ENCODE assay signal across 8 cellular contexts in the genomic region with DNA sequence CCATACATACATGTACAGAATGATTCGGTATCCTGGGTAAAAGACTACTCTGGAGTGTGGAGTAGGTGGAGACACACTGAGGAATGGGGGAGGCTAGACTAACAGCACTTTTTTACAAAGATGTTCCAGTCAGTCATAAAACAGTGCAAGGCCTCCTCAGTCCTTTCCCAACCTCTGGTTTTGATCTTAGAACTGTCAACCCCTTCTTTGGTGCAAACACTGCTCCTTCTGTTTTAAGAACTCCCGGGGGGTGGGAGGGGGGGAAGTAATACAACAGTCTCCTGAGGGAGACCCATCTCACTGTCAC. TPM values are rescaled to one million over a fixed set of nuclear protein-coding genes. Genes with fewer than 3 reads are reported as not detected.
A peak's percentile ranks its signal among the peaks of the same experiment; 100 is the strongest.
DNase-seq lines count a peak whose midpoint lies in the region; ATAC-seq and TF ChIP-seq lines count a peak whose summit lies in the region.

No MANE protein-coding gene starts in this region.

- peaks cover 14 to 48% (median 28%) of the 10 kb centered on the region in 7 donors for H3K4me1 Mint-ChIP-seq in naive thymus-derived CD4-positive, alpha-beta T cell

- H3K36me3 Mint-ChIP-seq in naive thymus-derived CD4-positive, alpha-beta T cell: peaks cover 0 to 13% (median 0%) of the 10 kb centered on the region in 5 donors

- H3K27me3 Mint-ChIP-seq in naive thymus-derived CD4-positive, alpha-beta T cell: peaks cover 0 to 2% (median 0%) of the 10 kb centered on the region in 5 donors

- POLR2A ChIA-PET in naive thymus-derived CD4-positive, alpha-beta T cell (lab: Charles Lee): interaction anchor here (0.5 to 4.0 kb wide), 5 partner anchors 16 to 1891 kb away, joined by 3 to 56 read pairs (median 4); a partner anchor contains a TSS

- H3K27me3 ChIP-seq in Loucy (ENCODE audit: insufficient read depth, low read length, poor library complexity, severe bottlenecking): no peaks in the 10 kb centered on the region
- no peaks in the 10 kb centered on the region for H3K27me3 ChIP-seq in naive thymus-derived CD4-positive, alpha-beta T cell (ENCODE audit: control insufficient read depth in 2 of 2, insufficient read depth in 2 of 2, low read length in 2 of 2)
- H3K27me3 ChIP-seq in body of pancreas: no peaks in the 10 kb centered on the region

- CTCF ChIA-PET in naive thymus-derived CD4-positive, alpha-beta T cell (lab: Charles Lee): interaction anchor here (1.1 kb wide), 1 partner anchor 16 kb away, joined by 4 read pairs; no protein-coding TSS in a partner anchor

- peak overlapping the region; percentile 77 for H3K4me2 ChIP-seq in Loucy (ENCODE audit: low read depth, low read length, poor library complexity, severe bottlenecking)

- peak overlapping the region; percentile 89 to 100 (median 94) for H3K4me3 Mint-ChIP-seq in naive thymus-derived CD4-positive, alpha-beta T cell

- peak overlapping the region; percentile 97; the same call in 1 of the 2 replicates for H2AFZ ChIP-seq in Loucy (ENCODE audit: low read length)

- DNase-seq in AG10803 (ENCODE audit: low read depth) (no peak), coronary artery (ENCODE audit: low spot score) (no peak), SHP77 (lab: John Stamatoyannopoulos, UW) (no peak), NCI-H2107 (lab: John Stamatoyannopoulos, UW) (no peak), body of pancreas (no peak)
- DNase-seq in naive thymus-derived CD4-positive, alpha-beta T cell: no peak

- H3K4me1 ChIP-seq in Loucy (ENCODE audit: insufficient read depth, low read length, poor library complexity, severe bottlenecking) (peaks cover 39% of the 10 kb centered on the region), body of pancreas (peaks cover 14% of the 10 kb centered on the region)
- peaks cover 14 to 17% of the 10 kb centered on the region in 2 donors for H3K4me1 ChIP-seq in naive thymus-derived CD4-positive, alpha-beta T cell (ENCODE audit: control insufficient read depth in 2 of 2, insufficient read depth in 2 of 2, low read length in 2 of 2)

- peaks cover 0 to 1% (median 0%) of the 10 kb centered on the region in 11 donors for H3K9me3 Mint-ChIP-seq in naive thymus-derived CD4-positive, alpha-beta T cell

- H3K9me2 ChIP-seq in Loucy (replicated peaks; ENCODE audit: low read depth, low read length): no peaks in the 10 kb centered on the region

- H3K79me2 ChIP-seq in Loucy (ENCODE audit: insufficient read depth, low read length): peaks cover 16% of the 10 kb centered on the region

- H3K4me3 ChIP-seq in AG10803 (ENCODE audit: low read length) (peak overlapping the region; percentile 73), Loucy (ENCODE audit: low read length, poor library complexity, severe bottlenecking) (peak overlapping the region; percentile 93), coronary artery (peak overlapping the region; percentile 74), body of pancreas (no peak overlapping the region)
- peak overlapping the region; percentile 88 for H3K4me3 ChIP-seq in naive thymus-derived CD4-positive, alpha-beta T cell (ENCODE audit: low read length)

- no peaks in the 10 kb centered on the region for H4K20me1 ChIP-seq in Loucy (ENCODE audit: insufficient read depth, low read length, poor library complexity, severe bottlenecking)

- ATAC-seq in naive thymus-derived CD4-positive, alpha-beta T cell: no peak
- ATAC-seq in GM21737 (IDR thresholded peaks at IDR 0.05; ENCODE audit: unreplicated experiment): no peak
- ATAC-seq in body of pancreas: no peak

- H3K9me3 ChIP-seq in Loucy (ENCODE audit: insufficient read depth, low read depth, low read length) (no peaks in the 10 kb centered on the region), body of pancreas (no peaks in the 10 kb centered on the region)
- H3K9me3 ChIP-seq in naive thymus-derived CD4-positive, alpha-beta T cell (ENCODE audit: control insufficient read depth in 2 of 3, low read length in 3 of 3): no peaks in the 10 kb centered on the region

- TF ChIP-seq POLR2A in body of pancreas (IDR thresholded peaks at IDR 0.05): no peak

- H3K36me3 ChIP-seq in Loucy (ENCODE audit: insufficient read depth, low read length) (no peaks in the 10 kb centered on the region), body of pancreas (replicated peaks in 1 of 2; ENCODE audit: insufficient read depth in 1 of 2, low read depth in 2 of 2) (no peaks in the 10 kb centered on the region)
- no peaks in the 10 kb centered on the region for H3K36me3 ChIP-seq in naive thymus-derived CD4-positive, alpha-beta T cell (ENCODE audit: control insufficient read depth in 2 of 3, insufficient read depth in 3 of 3, low read length in 3 of 3)

- peak overlapping the region; percentile 80 to 85 for H3K27ac ChIP-seq in coronary artery
- H3K27ac ChIP-seq in naive thymus-derived CD4-positive, alpha-beta T cell (ENCODE audit: low read depth, low read length): peak overlapping the region; percentile 76
- H3K27ac ChIP-seq in body of pancreas: peak overlapping the region in 2 of 4 donors; percentile 54 to 62

- H3K9ac ChIP-seq in Loucy (ENCODE audit: low read depth, low read length, poor library complexity, severe bottlenecking): peak overlapping the region; percentile 86

- H3F3A ChIP-seq in Loucy (ENCODE audit: low read depth): no peaks in the 10 kb centered on the region

- intact Hi-C loops in naive thymus-derived CD4-positive, alpha-beta T cell (cut with micrococcal nuclease): loop anchor here (1.0 to 10.0 kb wide), 20 partner anchors 17 to 1849 kb away; a partner anchor contains a TSS
- intact Hi-C loops in body of pancreas (cut with DNase I): no loop called here

- TF ChIP-seq CTCF in AG10803 (conservative IDR thresholded peaks at IDR 0.05; ENCODE audit: low read length) (no peak), Loucy (conservative IDR thresholded peaks at IDR 0.05; ENCODE audit: low read length) (no peak), coronary artery (IDR thresholded peaks at IDR 0.05) (no peak), body of pancreas (IDR thresholded peaks at IDR 0.05) (no peak)

- H3K27ac Mint-ChIP-seq in naive thymus-derived CD4-positive, alpha-beta T cell: peak overlapping the region; percentile 92 to 99 (median 97)

- WGBS in body of pancreas, 2 donors: 45 to 47% methylated on average over 2 of the region's 2 CpGs

RNA-seq across cellular contexts. Expression of a gene that starts 7.5 kb away (rescaled TPM):
- total RNA-seq in naive thymus-derived CD4-positive, alpha-beta T cell: 10 to 100 TPM in 1 of 5 experiments, 1 to 10 TPM in 2, under 1 TPM in 2; 0.30 to 13.6 (median 1.4) TPM
- polyA plus RNA-seq in naive thymus-derived CD4-positive, alpha-beta T cell: under 1 TPM; 0.22 to 0.24 TPM
- total RNA-seq in body of pancreas: 1 to 10 TPM; 3.1 to 4.0 TPM

RNA-seq across cellular contexts. Expression of a gene that starts 16.9 kb away (rescaled TPM):
- total RNA-seq in naive thymus-derived CD4-positive, alpha-beta T cell: 10 to 100 TPM; 34.5 to 41.6 (median 40.6) TPM
- 10 to 100 TPM in 1 of 2 donors, 1 to 10 TPM in 1; 9.3 to 13.5 TPM for polyA plus RNA-seq in naive thymus-derived CD4-positive, alpha-beta T cell
- 10 to 100 TPM; 12.5 to 17.5 TPM for total RNA-seq in body of pancreas

Comparison
In these comparisons a context has a peak if more than half of its experiments do, and no peak if none do; other contexts are left out.
1. H3K4me3 ChIP-seq: peak in AG10803 (single experiment), Loucy (single experiment), coronary artery (single experiment) and naive thymus-derived CD4-positive, alpha-beta T cell (single experiment); none in body of pancreas (0 of 2).